Comparison of ENCODE assay signal across 8 cellular contexts in the genomic region with DNA sequence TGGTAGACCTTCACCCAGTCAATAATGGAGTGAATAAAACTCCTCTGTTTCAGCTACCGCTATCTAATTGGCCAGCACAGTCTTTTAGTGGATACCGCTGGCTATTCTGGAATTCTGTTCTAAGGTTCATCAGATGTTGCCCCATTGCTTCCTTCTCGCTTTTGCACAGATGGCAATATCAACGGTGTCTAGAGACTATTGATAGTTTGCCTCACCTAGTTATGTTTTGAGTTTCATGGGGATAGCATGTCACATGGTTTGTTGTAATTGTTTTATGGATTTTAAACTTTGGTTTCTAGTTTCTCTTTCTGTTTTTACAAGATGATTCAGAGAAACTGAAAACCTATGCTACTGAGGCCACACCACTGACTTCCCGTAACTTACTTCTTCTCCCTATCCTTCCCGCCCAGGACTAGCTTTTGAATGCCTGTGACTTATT. TPM values are rescaled to one million over a fixed set of nuclear protein-coding genes. Genes with fewer than 3 reads are reported as not detected.
A peak's percentile ranks its signal among the peaks of the same experiment; 100 is the strongest.
DNase-seq lines count a peak whose midpoint lies in the region; ATAC-seq, FAIRE-seq and TF ChIP-seq lines count a peak whose summit lies in the region.

No MANE protein-coding gene starts in this region.

- CTCF ChIA-PET in activated CD4-positive, alpha-beta memory T cell treated with anti-CD3 and anti-CD28 coated beads for 36 hours (lab: Charles Lee) = no interaction called here

- H3K9me3 ChIP-seq in kidney (ENCODE audit: control insufficient read depth in 1 of 2, low read length in 2 of 2) = no peaks in the 10 kb centered on the region

- H3K9me3 Mint-ChIP-seq in CD14-positive monocyte (peaks cover 0 to 13% (median 5%) of the 10 kb centered on the region in 7 donors), type B pancreatic cell (no peaks in the 10 kb centered on the region)
- no peaks in the 10 kb centered on the region for H3K9me3 Mint-ChIP-seq in activated CD4-positive, alpha-beta memory T cell treated with anti-CD3 and anti-CD28 coated beads for 36 hours

- H3K27ac ChIP-seq in kidney (ENCODE audit: low read depth in 2 of 2, low read length in 2 of 2) = no peak overlapping the region

- H3K4me1 Mint-ChIP-seq in CD14-positive monocyte (peaks cover 34% of the 10 kb centered on the region), type B pancreatic cell (ENCODE audit: unreplicated experiment) (peaks cover 22% of the 10 kb centered on the region)
- peaks cover 43% of the 10 kb centered on the region for H3K4me1 Mint-ChIP-seq in activated CD4-positive, alpha-beta memory T cell treated with anti-CD3 and anti-CD28 coated beads for 36 hours (ENCODE audit: low read depth)

- H3K27ac Mint-ChIP-seq in CD14-positive monocyte (peak overlapping the region; percentile 57 to 100 (median 99)), type B pancreatic cell (peak overlapping the region; percentile 99)
- peak overlapping the region; percentile 96 for H3K27ac Mint-ChIP-seq in activated CD4-positive, alpha-beta memory T cell treated with anti-CD3 and anti-CD28 coated beads for 36 hours

- no peak overlapping the region for H3K9ac ChIP-seq in kidney (ENCODE audit: low read length in 2 of 2)

- no peak for FAIRE-seq in kidney (lab: Jason Lieb, UNC)

- H3K36me3 ChIP-seq in kidney (ENCODE audit: control insufficient read depth in 1 of 2, insufficient read depth in 2 of 2, low read length in 2 of 2) = peaks cover 0 to under 1% of the 10 kb centered on the region in 2 donors

- intact Hi-C loops in CD14-positive monocyte (cut with micrococcal nuclease) (loop anchor here (10.0 kb wide), 2 partner anchors 129 to 559 kb away; a partner anchor contains a TSS), kidney (cut with DNase I) (no loop called here)
- intact Hi-C loops in activated CD4-positive, alpha-beta memory T cell treated with anti-CD3 and anti-CD28 coated beads for 36 hours (cut with micrococcal nuclease) = loop anchor here (1.0 to 5.0 kb wide), 13 partner anchors 17 to 1034 kb away; a partner anchor contains a TSS

- H3K4me1 ChIP-seq in kidney (ENCODE audit: control insufficient read depth in 1 of 2, insufficient read depth in 1 of 2, low read depth in 1 of 2, low read length in 2 of 2) = peaks cover 3 to 15% of the 10 kb centered on the region in 2 donors

- ATAC-seq in GM19455 (IDR thresholded peaks at IDR 0.05; ENCODE audit: unreplicated experiment) (peak; percentile 44), HG03469 (IDR thresholded peaks at IDR 0.05; ENCODE audit: unreplicated experiment) (peak; percentile 51)

- H3K27me3 Mint-ChIP-seq in CD14-positive monocyte (ENCODE audit: low read depth in 3 of 3) = no peaks in the 10 kb centered on the region
- H3K27me3 Mint-ChIP-seq in activated CD4-positive, alpha-beta memory T cell treated with anti-CD3 and anti-CD28 coated beads for 36 hours = no peaks in the 10 kb centered on the region
- no peaks in the 10 kb centered on the region for H3K27me3 Mint-ChIP-seq in type B pancreatic cell

- no peak for TF ChIP-seq CTCF in CD14-positive monocyte (IDR thresholded peaks at IDR 0.05)
- no peak for TF ChIP-seq CTCF in kidney (IDR thresholded peaks at IDR 0.05; ENCODE audit: borderline replicate concordance, extremely low read depth, insufficient read depth)
- no peak for TF ChIP-seq CTCF in type B pancreatic cell (conservative IDR thresholded peaks at IDR 0.05)

- DNase-seq in CD14-positive monocyte (ENCODE audit: low spot score) (no peak), kidney (no peak), type B pancreatic cell (ENCODE audit: extremely low spot score, unreplicated experiment) (no peak), NCI-H1105 treated with DMSO at 0.1 percent for 48 hours (lab: John Stamatoyannopoulos, UW) (no peak), mesenteric fat pad (ENCODE audit: low spot score) (no peak)
- DNase-seq in activated CD4-positive, alpha-beta memory T cell treated with anti-CD3 and anti-CD28 coated beads for 36 hours = peak; percentile 55

- POLR2A ChIA-PET in activated CD4-positive, alpha-beta memory T cell treated with anti-CD3 and anti-CD28 coated beads for 36 hours (lab: Charles Lee) = interaction anchor here (2.1 to 2.7 kb wide), 2 partner anchors 133 to 556 kb away, joined by 8 to 14 read pairs; a partner anchor contains a TSS

- H3K4me3 Mint-ChIP-seq in CD14-positive monocyte (peak overlapping the region; percentile 93 to 98), type B pancreatic cell (peak overlapping the region; percentile 95)
- peak overlapping the region; percentile 95 for H3K4me3 Mint-ChIP-seq in activated CD4-positive, alpha-beta memory T cell treated with anti-CD3 and anti-CD28 coated beads for 36 hours

- peak overlapping the region; percentile 84 to 98 for H3K4me3 ChIP-seq in kidney (ENCODE audit: low read length in 2 of 2)

- H3K36me3 Mint-ChIP-seq in CD14-positive monocyte (peaks cover 16 to 30% of the 10 kb centered on the region in 2 donors), type B pancreatic cell (peaks cover 16% of the 10 kb centered on the region)
- H3K36me3 Mint-ChIP-seq in activated CD4-positive, alpha-beta memory T cell treated with anti-CD3 and anti-CD28 coated beads for 36 hours = peaks cover 14% of the 10 kb centered on the region

RNA-seq across cellular contexts. Expression of a gene that starts 2.0 kb away (rescaled TPM):
- 10 to 100 TPM; 24.3 to 47.9 TPM for polyA plus RNA-seq in CD14-positive monocyte
- 10 to 100 TPM; 58.4 to 67.8 TPM for total RNA-seq in activated CD4-positive, alpha-beta memory T cell treated with anti-CD3 and anti-CD28 coated beads for 36 hours
- 45.6 TPM for total RNA-seq in kidney
- 2.8 TPM for polyA plus RNA-seq in kidney (ENCODE audit: insufficient read depth, low read depth, low replicate concordance)
- 28.1 and 39.3 TPM in 2 replicates for total RNA-seq in type B pancreatic cell (ENCODE audit: low replicate concordance)
- 33.0 TPM for total RNA-seq in mesenteric fat pad
